ENCODE assay signal across 1 cellular context in genomic region chr2:43193996-43194869, GRCh38.
TF ChIP-seq lines count a peak whose summit lies in the region.

No MANE protein-coding gene starts in this region.

TF ChIP-seq in HepG2, 621 proteins besides CTCF, POLR2A, EP300 and RAD21 (continued from another document and continues in another):
- TF ChIP-seq KAT7 (CRISPR knock-in tag; IDR thresholded peaks at IDR 0.05; ENCODE audit: borderline replicate concordance) (peak; percentile 89), ZNF605 (CRISPR knock-in tag; IDR thresholded peaks at IDR 0.05) (peak; percentile 94), ZNF609 (CRISPR knock-in tag; IDR thresholded peaks at IDR 0.05; ENCODE audit: borderline replicate concordance) (peak; percentile 94), KMT2B (CRISPR knock-in tag; IDR thresholded peaks at IDR 0.05) (peak; percentile 56; the same call in 1 of the 2 replicates), ZNF562 (CRISPR knock-in tag; IDR thresholded peaks at IDR 0.05; ENCODE audit: borderline replicate concordance) (no peak), ISX (CRISPR knock-in tag; conservative IDR thresholded peaks at IDR 0.05) (no peak), NFYB (CRISPR knock-in tag; IDR thresholded peaks at IDR 0.05) (peak; percentile 56; the same call in 1 of the 2 replicates), ATF1 (CRISPR knock-in tag; IDR thresholded peaks at IDR 0.05) (no peak; the same call in 1 of the 2 replicates), SP1 (IDR thresholded peaks at IDR 0.05) (no peak), SP1 (CRISPR knock-in tag; IDR thresholded peaks at IDR 0.05) (no peak), JARID2 (CRISPR knock-in tag; IDR thresholded peaks at IDR 0.05; ENCODE audit: insufficient replicate concordance) (no peak), ZNF652 (CRISPR knock-in tag; IDR thresholded peaks at IDR 0.05; ENCODE audit: borderline replicate concordance, low read depth) (peak; percentile 58; the same call in 1 of the 2 replicates), HOMEZ (CRISPR knock-in tag; IDR thresholded peaks at IDR 0.05; ENCODE audit: low read depth) (peak; percentile 95), ZNF547 (CRISPR knock-in tag; IDR thresholded peaks at IDR 0.05) (peak; percentile 2; the same call in 1 of the 2 replicates), ZNF570 (CRISPR knock-in tag; IDR thresholded peaks at IDR 0.05; ENCODE audit: borderline replicate concordance) (no peak), ZNF276 (CRISPR knock-in tag; IDR thresholded peaks at IDR 0.05; ENCODE audit: low read depth) (peak; percentile 28; the same call in 1 of the 2 replicates), ATF7-NPFF (CRISPR knock-in tag; IDR thresholded peaks at IDR 0.05; ENCODE audit: low read depth) (no peak; the same call in 1 of the 2 replicates), CEBPB (IDR thresholded peaks at IDR 0.05; ENCODE audit: borderline replicate concordance, low read depth, low read length) (peak; percentile 56; the same call in 1 of the 2 replicates), ZNF510 (CRISPR knock-in tag; IDR thresholded peaks at IDR 0.05; ENCODE audit: low read depth) (0 out of 2 replicates have a peak, but pooled peaks have one; percentile 69), ZNF432 (CRISPR knock-in tag; IDR thresholded peaks at IDR 0.05; ENCODE audit: borderline replicate concordance) (no peak), ZNF496 (CRISPR knock-in tag; IDR thresholded peaks at IDR 0.05; ENCODE audit: insufficient replicate concordance) (no peak), POGZ (CRISPR knock-in tag; IDR thresholded peaks at IDR 0.05) (peak; percentile 79), RERE (CRISPR knock-in tag; IDR thresholded peaks at IDR 0.05; ENCODE audit: low read depth) (peak; percentile 82), SMARCE1 (IDR thresholded peaks at IDR 0.05; ENCODE audit: borderline replicate concordance) (no peak), HHEX (CRISPR knock-in tag; IDR thresholded peaks at IDR 0.05) (peak; percentile 69; the same call in 1 of the 2 replicates), TEAD2 (CRISPR knock-in tag; IDR thresholded peaks at IDR 0.05) (no peak), GABPA (IDR thresholded peaks at IDR 0.05; ENCODE audit: low read depth, low read length) (no peak), GABPA (CRISPR knock-in tag; IDR thresholded peaks at IDR 0.05; ENCODE audit: low read depth) (peak; percentile 41), ESRRA (CRISPR knock-in tag; IDR thresholded peaks at IDR 0.05; ENCODE audit: low read depth) (peak; percentile 99), HDAC1 (CRISPR knock-in tag; IDR thresholded peaks at IDR 0.05) (peak; percentile 92), ZNF724P (CRISPR knock-in tag; IDR thresholded peaks at IDR 0.05; ENCODE audit: borderline replicate concordance) (0 out of 2 replicates have a peak, but pooled peaks have one; percentile 65), ZFP90 (CRISPR knock-in tag; IDR thresholded peaks at IDR 0.05; ENCODE audit: borderline replicate concordance) (peak; percentile 92), FOSL1 (CRISPR knock-in tag; IDR thresholded peaks at IDR 0.05; ENCODE audit: borderline replicate concordance) (no peak), ZNF382 (CRISPR knock-in tag; IDR thresholded peaks at IDR 0.05; ENCODE audit: borderline replicate concordance) (no peak), TFE3 (CRISPR knock-in tag; IDR thresholded peaks at IDR 0.05) (peak; percentile 74), ZHX2 (IDR thresholded peaks at IDR 0.05; ENCODE audit: low read depth) (no peak), ZHX2 (CRISPR knock-in tag; IDR thresholded peaks at IDR 0.05; ENCODE audit: borderline replicate concordance) (no peak), ZNF746 (CRISPR knock-in tag; IDR thresholded peaks at IDR 0.05) (peak; percentile 99), NFE2L1 (CRISPR knock-in tag; IDR thresholded peaks at IDR 0.05; ENCODE audit: borderline replicate concordance) (0 out of 2 replicates have a peak, but pooled peaks have one; percentile 53), ZBTB21 (CRISPR knock-in tag; IDR thresholded peaks at IDR 0.05) (no peak)
- TF ChIP-seq, protein P1, sequence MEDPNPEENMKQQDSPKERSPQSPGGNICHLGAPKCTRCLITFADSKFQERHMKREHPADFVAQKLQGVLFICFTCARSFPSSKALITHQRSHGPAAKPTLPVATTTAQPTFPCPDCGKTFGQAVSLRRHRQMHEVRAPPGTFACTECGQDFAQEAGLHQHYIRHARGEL (CRISPR knock-in tag; IDR thresholded peaks at IDR 0.05) = peak; percentile 18; the same call in 1 of the 2 replicates
